8 cellular contexts compared by ENCODE assay signal in the genomic region with DNA sequence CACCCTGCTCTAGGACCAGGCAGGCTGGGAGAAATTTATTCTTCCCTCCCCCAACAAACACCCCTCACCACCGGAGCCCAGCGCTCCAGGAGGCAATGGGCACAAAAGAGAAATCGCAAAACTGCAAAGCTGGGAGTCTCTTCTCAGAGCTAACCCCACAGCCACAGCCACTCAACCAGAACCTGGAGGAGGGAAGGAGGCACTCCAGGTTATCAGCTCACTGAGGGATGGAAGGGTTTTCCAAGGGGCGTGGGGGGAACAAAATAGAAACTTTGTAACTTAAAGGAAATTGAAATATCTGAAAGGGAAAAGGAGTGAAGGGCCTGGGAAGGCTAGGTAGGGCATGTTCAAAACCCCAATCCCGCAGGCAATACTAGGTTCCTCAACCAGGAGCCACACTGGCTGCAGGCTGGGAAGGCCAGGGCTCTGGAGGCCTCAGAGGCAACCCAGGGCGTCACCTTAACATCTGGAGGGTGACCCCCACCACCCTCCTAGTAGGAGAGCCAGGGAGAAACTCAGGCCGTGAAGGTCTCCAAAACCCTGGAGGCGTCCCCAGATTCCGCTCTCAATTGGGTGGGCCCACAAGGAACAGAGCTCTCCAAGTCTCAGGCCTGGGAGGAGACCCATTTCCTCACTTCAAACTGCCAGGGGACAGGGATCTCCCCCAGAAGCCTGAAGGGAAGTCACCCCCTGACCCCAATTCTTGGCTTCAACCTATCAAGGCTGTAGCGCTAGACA. TPM values are rescaled to one million over a fixed set of nuclear protein-coding genes. Genes with fewer than 3 reads are reported as not detected.
A peak's percentile ranks its signal among the peaks of the same experiment; 100 is the strongest.
DNase-seq lines count a peak whose midpoint lies in the region; ATAC-seq and TF ChIP-seq lines count a peak whose summit lies in the region.

No MANE protein-coding gene starts in this region.

- H3K36me3 ChIP-seq in RWPE2 (ENCODE audit: low read depth) = peaks cover 10% of the 10 kb centered on the region
- no peaks in the 10 kb centered on the region for H3K36me3 ChIP-seq in gastrocnemius medialis

- peak overlapping the region; percentile 74 for H3K27ac ChIP-seq in RWPE2 (ENCODE audit: poor library complexity, severe bottlenecking)
- H3K27ac ChIP-seq in gastrocnemius medialis = peak overlapping the region; percentile 91 to 96 (median 94)

- H3K4me1 ChIP-seq in RWPE2 (ENCODE audit: insufficient read depth, poor library complexity, severe bottlenecking) (peaks cover 25% of the 10 kb centered on the region), gastrocnemius medialis (peaks cover 21% of the 10 kb centered on the region in 2 donors)

- no peak for TF ChIP-seq POLR2A in gastrocnemius medialis (IDR thresholded peaks at IDR 0.05)

- ATAC-seq in RWPE2 (ENCODE audit: low read depth) (peak; percentile 6; the same call in 1 of the 3 replicates), gastrocnemius medialis (no peak), HG02642 (IDR thresholded peaks at IDR 0.05; ENCODE audit: poor library complexity, unreplicated experiment) (no peak), GM21515 (IDR thresholded peaks at IDR 0.05; ENCODE audit: unreplicated experiment) (no peak), HG03135 (IDR thresholded peaks at IDR 0.05; ENCODE audit: unreplicated experiment) (no peak)

- in situ Hi-C loops in G401 (cut with HindIII; ENCODE audit: low sequenced_read_pairs) = no loop called here
- in situ Hi-C loops in gastrocnemius medialis (cut with MboI; ENCODE audit: low sequenced_read_pairs in 4 of 4) = loop anchor here in 1 of 4 donors (10.0 kb wide), 1 partner anchor 47 kb away; the partner anchor contains the start of gene ORAI1

- TF ChIP-seq CTCF in RWPE2 (IDR thresholded peaks at IDR 0.05; ENCODE audit: poor library complexity, severe bottlenecking) = no peak
- no peak for TF ChIP-seq CTCF in fibroblast of villous mesenchyme (IDR thresholded peaks at IDR 0.05; ENCODE audit: insufficient read depth, low read depth, low read length)
- TF ChIP-seq CTCF in gastrocnemius medialis (IDR thresholded peaks at IDR 0.05 in 4 of 5, conservative IDR thresholded peaks at IDR 0.05 in 1 of 5) = no peak

- peak; percentile 35 for DNase-seq in G401 (ENCODE audit: low spot score)
- DNase-seq in RWPE2 (ENCODE audit: low spot score) = no peak
- no peak for DNase-seq in fibroblast of villous mesenchyme (ENCODE audit: low read depth)
- no peak for DNase-seq in gastrocnemius medialis
- no peak for DNase-seq in HT-29 (ENCODE audit: low spot score)

- H3K4me3 ChIP-seq in RWPE2 (ENCODE audit: severe bottlenecking) (no peak overlapping the region), fibroblast of villous mesenchyme (ENCODE audit: low read depth, low read length) (peak overlapping the region; percentile 72), gastrocnemius medialis (no peak overlapping the region)

- H3K9me3 ChIP-seq in RWPE2 (ENCODE audit: severe bottlenecking) (no peaks in the 10 kb centered on the region), gastrocnemius medialis (no peaks in the 10 kb centered on the region)

- intact Hi-C loops in gastrocnemius medialis (cut with DNase I; ENCODE audit: low total_unique reads) = no loop called here

- H3K27me3 ChIP-seq in RWPE2 (ENCODE audit: insufficient read depth, poor library complexity, severe bottlenecking) (no peaks in the 10 kb centered on the region), gastrocnemius medialis (no peaks in the 10 kb centered on the region)

RNA-seq across cellular contexts. Expression of gene KDM2B, which starts 3.2 kb away (rescaled TPM):
- 43.8 and 73.4 TPM in 2 replicates for total RNA-seq in G401 (2014; rRNA removed; shearing (Covaris generic))
- 28.1 and 34.1 TPM in 2 replicates for total RNA-seq in fibroblast of villous mesenchyme
- 1 to 10 TPM; 4.8 to 9.4 (median 8.3) TPM for total RNA-seq in gastrocnemius medialis
- 29.6 and 38.4 TPM in 2 replicates for total RNA-seq in HT-29 (2014; rRNA removed; shearing (Covaris generic))

RNA-seq across cellular contexts. Expression of gene ORAI1, which starts 48.7 kb away (rescaled TPM):
- 22.3 and 27.4 TPM in 2 replicates for total RNA-seq in G401 (2014; rRNA removed; shearing (Covaris generic))
- total RNA-seq in fibroblast of villous mesenchyme (9.7 and 12.5 TPM in 2 replicates), gastrocnemius medialis (10 to 100 TPM in 3 of 4 donors, 1 to 10 TPM in 1; 9.9 to 29.0 (median 16.4) TPM)
- total RNA-seq in HT-29 (2014; rRNA removed; shearing (Covaris generic)) = 16.9 and 19.9 TPM in 2 replicates
